37 cellular contexts compared by ENCODE assay signal in the genomic region with DNA sequence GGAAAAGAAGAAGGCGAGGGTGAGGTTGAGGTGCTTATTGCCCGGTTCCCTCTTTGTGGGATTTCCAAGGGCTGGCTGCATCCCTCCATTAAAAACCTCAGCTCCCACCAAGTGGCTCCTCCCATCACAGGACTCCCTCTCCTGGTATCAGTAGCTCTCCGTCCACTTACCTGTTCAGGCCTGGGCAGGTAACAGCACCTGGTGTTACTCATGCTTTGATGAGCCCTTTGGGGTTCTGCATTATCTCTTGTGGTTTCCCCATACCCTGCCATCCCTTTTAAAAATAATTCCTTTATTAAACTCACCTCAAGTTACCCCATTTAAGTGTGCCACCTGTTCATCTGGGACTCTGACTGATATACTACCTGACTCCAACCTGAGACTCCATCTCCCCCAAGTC.
"Had no signal": no experiment of that assay in that cellular context is flagged by ENCODE, and none has a peak within 500 bp of the region (broad histone marks: within the 10 kb centered on the region; RNA-seq: fewer than 3 reads in every experiment).

No MANE protein-coding gene starts in this region.

- H3K9me3 ChIP-seq: adrenal gland, body of pancreas had no signal

- H3K36me3 Mint-ChIP-seq: activated naive CD4-positive, alpha-beta T cell treated with anti-CD3 and anti-CD28 coated beads, Interleukin-2, amount 50 U/mL, for 72 hours; activated naive CD8-positive, alpha-beta T cell treated with anti-CD3 and anti-CD28 coated beads for 36 hours had no signal

- H3K27ac Mint-ChIP-seq: activated B cell treated with CpG ODN at 0.5 μM for 24 hours; activated CD4-positive, alpha-beta memory T cell treated with anti-CD3 and anti-CD28 coated beads, Interleukin-2, amount 10 ng/mL, durations not matched to agents 7 days and 5 days; activated CD4-positive, alpha-beta T cell treated with anti-CD3 and anti-CD28 coated beads, Interleukin-2, amount 10 ng/mL, durations not matched to agents 7 days and 5 days; activated CD8-positive, alpha-beta memory T cell treated with anti-CD3 and anti-CD28 coated beads, Interleukin-2, amount 10 ng/mL, durations not matched to agents 7 days and 5 days; activated CD8-positive, alpha-beta T cell treated with anti-CD3 and anti-CD28 coated beads, Interleukin-2, amount 10 ng/mL, durations not matched to agents 7 days and 5 days; activated naive CD4-positive, alpha-beta T cell treated with anti-CD3 and anti-CD28 coated beads, Interleukin-2, amount 50 U/mL, for 72 hours; activated naive CD8-positive, alpha-beta T cell treated with anti-CD3 and anti-CD28 coated beads for 36 hours; activated T-cell treated with anti-CD3 and anti-CD28 coated beads, Interleukin-2, amount 50 U/mL, for 24 hours; activated T-helper 2 cell treated with anti-CD3 and anti-CD28 coated beads, Interferon-gamma antibody, Interleukin-2, Interleukin-4, amounts not matched to agents 10 μg/mL and 5 μg/mL and 100 μg/mL, durations not matched to agents 14 hours and 24 hours and 36 hours; T-helper 1 cell treated with Interleukin-12 subunit alpha and Interleukin-12 subunit beta and Interleukin-4 antibody, amounts not matched to agents 30 μg/mL and 1 μg/mL, for 36 hours; T-helper 2 cell treated with Interferon-gamma antibody and Interleukin-4, amounts not matched to agents 5 μg/mL and 100 μg/mL, for 36 hours had no signal

- DNase-seq: activated B cell treated with CpG ODN at 0.5 μM for 24 hours; activated CD4-positive, alpha-beta memory T cell treated with anti-CD3 and anti-CD28 coated beads, Interleukin-2, amount 10 ng/mL, durations not matched to agents 7 days and 5 days; activated CD4-positive, alpha-beta T cell treated with anti-CD3 and anti-CD28 coated beads for 4 hours; activated CD4-positive, alpha-beta T cell treated with anti-CD3 and anti-CD28 coated beads, Interleukin-2, amount 10 ng/mL, durations not matched to agents 7 days and 5 days; activated CD4-positive, alpha-beta T cell treated with anti-CD3 and anti-CD28 coated beads, Interleukin-2, amount 50 U/mL, for 48 hours; activated CD4-positive, CD25-positive, alpha-beta regulatory T cell treated with anti-CD3 and anti-CD28 coated beads, Interleukin-2, amount 50 U/mL, for 72 hours; activated CD8-positive, alpha-beta memory T cell treated with anti-CD3 and anti-CD28 coated beads for 24 hours; activated CD8-positive, alpha-beta memory T cell treated with anti-CD3 and anti-CD28 coated beads, Interleukin-2, amount 10 ng/mL, durations not matched to agents 7 days and 5 days; activated CD8-positive, alpha-beta memory T cell treated with anti-CD3 and anti-CD28 coated beads, Interleukin-2, amount 50 U/mL, for 48 hours; activated CD8-positive, alpha-beta T cell treated with anti-CD3 and anti-CD28 coated beads, Interleukin-2, amount 10 ng/mL, durations not matched to agents 7 days and 5 days; activated effector memory CD4-positive, alpha-beta T cell treated with Interleukin-2 at 50 U/mL for 16 hours; activated gamma-delta T cell; activated naive CD4-positive, alpha-beta T cell treated with anti-CD3 and anti-CD28 coated beads, Interleukin-2, amount 50 U/mL, for 16 hours; activated naive CD4-positive, alpha-beta T cell treated with Interleukin-2 at 50 U/mL for 16 hours; activated naive CD8-positive, alpha-beta T cell treated with anti-CD3 and anti-CD28 coated beads for 36 hours; activated T-cell treated with anti-CD3 and anti-CD28 coated beads, Interleukin-2, amount 50 U/mL, for 24 hours; activated T-cell treated with anti-CD3 and anti-CD28 coated beads, Interleukin-2, amount 50 U/mL, for 48 hours; adrenal gland; amniotic stem cell; aorta; body of pancreas; brain microvascular endothelial cell; caudate nucleus; cerebellar nuclear complex; T-helper 1 cell; T-helper 2 cell; T-helper 9 cell had no signal

- H3K27me3 Mint-ChIP-seq: activated naive CD8-positive, alpha-beta T cell treated with anti-CD3 and anti-CD28 coated beads for 36 hours; activated T-cell treated with anti-CD3 and anti-CD28 coated beads, Interleukin-2, amount 50 U/mL, for 24 hours; central memory CD8-positive, alpha-beta T cell had no signal

- H3K4me1 ChIP-seq: body of pancreas, breast epithelium had no signal

- H3K4me3 ChIP-seq: adrenal gland, body of pancreas, breast epithelium, cardiac muscle cell had no signal

- H3K4me3 Mint-ChIP-seq: activated B cell treated with CpG ODN at 0.5 μM for 24 hours; activated CD4-positive, alpha-beta memory T cell treated with anti-CD3 and anti-CD28 coated beads, Interleukin-2, amount 10 ng/mL, durations not matched to agents 7 days and 5 days; activated CD4-positive, alpha-beta T cell treated with anti-CD3 and anti-CD28 coated beads, Interleukin-2, amount 10 ng/mL, durations not matched to agents 7 days and 5 days; activated CD8-positive, alpha-beta memory T cell treated with anti-CD3 and anti-CD28 coated beads, Interleukin-2, amount 10 ng/mL, durations not matched to agents 7 days and 5 days; activated CD8-positive, alpha-beta T cell treated with anti-CD3 and anti-CD28 coated beads, Interleukin-2, amount 10 ng/mL, durations not matched to agents 7 days and 5 days; activated naive CD8-positive, alpha-beta T cell treated with anti-CD3 and anti-CD28 coated beads for 36 hours; activated T-cell treated with anti-CD3 and anti-CD28 coated beads, Interleukin-2, amount 50 U/mL, for 24 hours; central memory CD8-positive, alpha-beta T cell; T-helper 1 cell treated with Interleukin-12 subunit alpha and Interleukin-12 subunit beta and Interleukin-4 antibody, amounts not matched to agents 30 μg/mL and 1 μg/mL, for 36 hours; T-helper 2 cell treated with Interferon-gamma antibody and Interleukin-4, amounts not matched to agents 5 μg/mL and 100 μg/mL, for 36 hours had no signal

- H3K9me3 Mint-ChIP-seq: central memory CD8-positive, alpha-beta T cell had no signal

- FAIRE-seq: astrocyte, TTC549 had no signal

- H3K27me3 ChIP-seq: adrenal gland, body of pancreas, brain microvascular endothelial cell, breast epithelium, cardiac muscle cell had no signal

- H3K36me3 ChIP-seq: adrenal gland, brain microvascular endothelial cell, breast epithelium, cardiac muscle cell had no signal

- H3K27ac ChIP-seq: body of pancreas, brain microvascular endothelial cell, breast epithelium, cardiac muscle cell, VCaP had no signal

- ATAC-seq: activated CD8-positive, alpha-beta memory T cell treated with anti-CD3 and anti-CD28 coated beads, Interleukin-2, amount 10 ng/mL, durations not matched to agents 7 days and 5 days; activated CD8-positive, alpha-beta T cell treated with anti-CD3 and anti-CD28 coated beads, Interleukin-2, amount 10 ng/mL, durations not matched to agents 7 days and 5 days; activated naive CD4-positive, alpha-beta T cell treated with anti-CD3 and anti-CD28 coated beads, Interleukin-2, amount 50 U/mL, for 72 hours; body of pancreas had no signal
